In the genomic region with DNA sequence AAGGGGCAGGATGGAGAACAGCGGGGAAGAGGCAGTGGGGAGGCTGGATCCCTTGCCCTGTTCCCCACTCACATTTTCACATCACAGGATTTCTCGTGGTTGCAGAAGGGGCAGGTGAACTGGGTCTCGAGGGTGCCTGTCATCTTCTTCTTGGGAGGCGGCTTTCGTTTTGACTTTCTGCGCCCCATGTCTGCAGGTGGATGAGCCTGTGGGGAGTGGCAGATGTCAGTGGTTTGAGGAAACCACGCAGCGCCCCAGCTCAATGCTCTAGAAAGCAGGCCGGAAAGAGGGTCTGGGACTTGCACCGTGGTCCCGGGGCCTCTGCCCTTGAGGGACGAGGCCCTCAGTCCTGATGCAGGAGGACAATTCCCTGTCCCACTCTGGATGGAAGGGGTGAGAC, we compare ENCODE assay signal across 20 cellular contexts. TPM values are rescaled to one million over a fixed set of nuclear protein-coding genes. Genes with fewer than 3 reads are reported as not detected.
A peak's percentile ranks its signal among the peaks of the same experiment; 100 is the strongest.
DNase-seq lines count a peak whose midpoint lies in the region; ATAC-seq, FAIRE-seq and TF ChIP-seq lines count a peak whose summit lies in the region.
"Had no signal": no experiment of that assay in that cellular context is flagged by ENCODE, and none has a peak within 500 bp of the region (broad histone marks: within the 10 kb centered on the region; RNA-seq: fewer than 3 reads in every experiment).

No MANE protein-coding gene starts in this region.

- no peak for FAIRE-seq in H54 (lab: Jason Lieb, UNC)

- peak overlapping the region; percentile 69 for H3K27ac Mint-ChIP-seq in activated T-cell treated with anti-CD3 and anti-CD28 coated beads, Interleukin-2, amount 50 U/mL, for 24 hours
- H3K27ac Mint-ChIP-seq in activated CD8-positive, alpha-beta T cell treated with anti-CD3 and anti-CD28 coated beads, Interleukin-2, amount 10 ng/mL, durations not matched to agents 7 days and 5 days: peak overlapping the region; percentile 62
- peak overlapping the region; percentile 87 for H3K27ac Mint-ChIP-seq in stimulated activated naive B cell treated with anti-CD40 and anti-IgM and Interleukin-4, amounts not matched to agents 10 μg/mL and 1 μg/mL and 100 μg/mL, for 72 hours
- H3K27ac Mint-ChIP-seq: natural killer cell had no signal

- no peaks in the 10 kb centered on the region for H3K9me3 Mint-ChIP-seq in activated T-cell treated with anti-CD3 and anti-CD28 coated beads, Interleukin-2, amount 50 U/mL, for 24 hours
- H3K9me3 Mint-ChIP-seq in activated T-cell treated with anti-CD3 and anti-CD28 coated beads, Interleukin-2, amount 50 U/mL, for 4 hours: no peaks in the 10 kb centered on the region
- H3K9me3 Mint-ChIP-seq in activated CD8-positive, alpha-beta T cell treated with anti-CD3 and anti-CD28 coated beads, Interleukin-2, amount 10 ng/mL, durations not matched to agents 7 days and 5 days (ENCODE audit: insufficient read depth): no peaks in the 10 kb centered on the region
- H3K9me3 Mint-ChIP-seq in stimulated activated naive B cell treated with anti-CD40 and anti-IgM and Interleukin-4, amounts not matched to agents 10 μg/mL and 1 μg/mL and 100 μg/mL, for 72 hours: no peaks in the 10 kb centered on the region
- H3K9me3 Mint-ChIP-seq: natural killer cell had no signal

- no peaks in the 10 kb centered on the region for H3K27me3 Mint-ChIP-seq in activated T-cell treated with anti-CD3 and anti-CD28 coated beads, Interleukin-2, amount 50 U/mL, for 24 hours
- no peaks in the 10 kb centered on the region for H3K27me3 Mint-ChIP-seq in activated T-cell treated with anti-CD3 and anti-CD28 coated beads, Interleukin-2, amount 50 U/mL, for 4 hours (ENCODE audit: low read depth)
- H3K27me3 Mint-ChIP-seq in activated CD8-positive, alpha-beta T cell treated with anti-CD3 and anti-CD28 coated beads, Interleukin-2, amount 10 ng/mL, durations not matched to agents 7 days and 5 days (ENCODE audit: low read depth): no peaks in the 10 kb centered on the region
- H3K27me3 Mint-ChIP-seq in stimulated activated naive B cell treated with anti-CD40 and anti-IgM and Interleukin-4, amounts not matched to agents 10 μg/mL and 1 μg/mL and 100 μg/mL, for 72 hours: no peaks in the 10 kb centered on the region

- no peak overlapping the region for H3K4me3 Mint-ChIP-seq in activated T-cell treated with anti-CD3 and anti-CD28 coated beads, Interleukin-2, amount 50 U/mL, for 24 hours
- H3K4me3 Mint-ChIP-seq in activated T-cell treated with anti-CD3 and anti-CD28 coated beads, Interleukin-2, amount 50 U/mL, for 4 hours: no peak overlapping the region
- no peak overlapping the region for H3K4me3 Mint-ChIP-seq in activated CD8-positive, alpha-beta T cell treated with anti-CD3 and anti-CD28 coated beads, Interleukin-2, amount 10 ng/mL, durations not matched to agents 7 days and 5 days
- peak overlapping the region; percentile 6 to 55 for H3K4me3 Mint-ChIP-seq in stimulated activated naive B cell treated with anti-CD40 and anti-IgM and Interleukin-4, amounts not matched to agents 10 μg/mL and 1 μg/mL and 100 μg/mL, for 72 hours
- H3K4me3 Mint-ChIP-seq: natural killer cell had no signal

- no peak for ATAC-seq in activated T-cell treated with anti-CD3 and anti-CD28 coated beads, Interleukin-2, amount 50 U/mL, for 4 hours
- ATAC-seq in GM18861 (IDR thresholded peaks at IDR 0.05; ENCODE audit: unreplicated experiment) (peak; percentile 33), HG02870 (IDR thresholded peaks at IDR 0.05; ENCODE audit: unreplicated experiment) (no peak)
- ATAC-seq in activated CD8-positive, alpha-beta T cell treated with anti-CD3 and anti-CD28 coated beads, Interleukin-2, amount 10 ng/mL, durations not matched to agents 7 days and 5 days: no peak
- ATAC-seq in stimulated activated naive B cell treated with anti-CD40 and anti-IgM and Interleukin-4, amounts not matched to agents 10 μg/mL and 1 μg/mL and 100 μg/mL, for 72 hours (replicated peaks): peak; percentile 17 to 18

- DNase-seq in activated T-cell treated with anti-CD3 and anti-CD28 coated beads, Interleukin-2, amount 50 U/mL, for 24 hours: no peak
- DNase-seq in activated T-cell treated with anti-CD3 and anti-CD28 coated beads, Interleukin-2, amount 50 U/mL, for 4 hours: no peak
- peak; percentile 53 for DNase-seq in activated CD8-positive, alpha-beta T cell treated with anti-CD3 and anti-CD28 coated beads, Interleukin-2, amount 10 ng/mL, durations not matched to agents 7 days and 5 days
- DNase-seq in stimulated activated naive B cell treated with anti-CD40 and anti-IgM and Interleukin-4, amounts not matched to agents 10 μg/mL and 1 μg/mL and 100 μg/mL, for 72 hours: no peak
- no peak for DNase-seq in H54 (ENCODE audit: insufficient read length, low spot score)
- no peak for DNase-seq in superior temporal gyrus (ENCODE audit: extremely low spot score)
- DNase-seq: activated T-cell treated with anti-CD3 and anti-CD28 coated beads, Interleukin-2, amount 50 U/mL, for 1 hour; adrenal gland; dorsolateral prefrontal cortex; foreskin melanocyte; Kasumi-1; natural killer cell; NCI-H1092; NCI-H2029; NK-92 treated with Interleukin-12 subunit alpha and Interleukin-12 subunit beta, amount 100 ng/mL, for 24 hours; uterus had no signal

- peaks cover 66% of the 10 kb centered on the region for H3K36me3 Mint-ChIP-seq in activated T-cell treated with anti-CD3 and anti-CD28 coated beads, Interleukin-2, amount 50 U/mL, for 24 hours (ENCODE audit: low read depth)
- H3K36me3 Mint-ChIP-seq in activated T-cell treated with anti-CD3 and anti-CD28 coated beads, Interleukin-2, amount 50 U/mL, for 4 hours (ENCODE audit: insufficient read depth): peaks cover 18% of the 10 kb centered on the region
- H3K36me3 Mint-ChIP-seq in activated CD8-positive, alpha-beta T cell treated with anti-CD3 and anti-CD28 coated beads, Interleukin-2, amount 10 ng/mL, durations not matched to agents 7 days and 5 days (ENCODE audit: low read depth): peaks cover 34% of the 10 kb centered on the region
- H3K36me3 Mint-ChIP-seq in stimulated activated naive B cell treated with anti-CD40 and anti-IgM and Interleukin-4, amounts not matched to agents 10 μg/mL and 1 μg/mL and 100 μg/mL, for 72 hours: peaks cover 41 to 63% of the 10 kb centered on the region in 2 donors
- H3K36me3 Mint-ChIP-seq: natural killer cell had no signal

- peaks cover 33% of the 10 kb centered on the region for H3K4me1 Mint-ChIP-seq in activated T-cell treated with anti-CD3 and anti-CD28 coated beads, Interleukin-2, amount 50 U/mL, for 24 hours (ENCODE audit: low read depth)
- peaks cover 29% of the 10 kb centered on the region for H3K4me1 Mint-ChIP-seq in activated T-cell treated with anti-CD3 and anti-CD28 coated beads, Interleukin-2, amount 50 U/mL, for 4 hours (ENCODE audit: low read depth)
- peaks cover 36% of the 10 kb centered on the region for H3K4me1 Mint-ChIP-seq in activated CD8-positive, alpha-beta T cell treated with anti-CD3 and anti-CD28 coated beads, Interleukin-2, amount 10 ng/mL, durations not matched to agents 7 days and 5 days (ENCODE audit: low read depth)
- peaks cover 38 to 53% of the 10 kb centered on the region in 2 donors for H3K4me1 Mint-ChIP-seq in stimulated activated naive B cell treated with anti-CD40 and anti-IgM and Interleukin-4, amounts not matched to agents 10 μg/mL and 1 μg/mL and 100 μg/mL, for 72 hours

- POLR2A ChIA-PET in activated CD8-positive, alpha-beta T cell treated with anti-CD3 and anti-CD28 coated beads, Interleukin-2, amount 10 ng/mL, durations not matched to agents 7 days and 5 days (lab: Charles Lee): no interaction called here

- no peak for TF ChIP-seq POLR2A in H54 (IDR thresholded peaks at IDR 0.05; ENCODE audit: low read depth, low read length)

- CTCF ChIA-PET in activated CD8-positive, alpha-beta T cell treated with anti-CD3 and anti-CD28 coated beads, Interleukin-2, amount 10 ng/mL, durations not matched to agents 7 days and 5 days (lab: Charles Lee): interaction anchor here (1.5 to 1.6 kb wide), 2 partner anchors 32 to 39 kb away, joined by 3 to 4 read pairs; no protein-coding TSS in a partner anchor

RNA-seq across cellular contexts. Expression of gene ELOF1, which starts 4.9 kb away (rescaled TPM):
- 10 to 100 TPM; 82.5 to 91.6 (median 86.4) TPM for total RNA-seq in activated T-cell treated with anti-CD3 and anti-CD28 coated beads, Interleukin-2, amount 50 U/mL, for 4 hours
- total RNA-seq in activated CD8-positive, alpha-beta T cell treated with anti-CD3 and anti-CD28 coated beads, Interleukin-2, amount 10 ng/mL, durations not matched to agents 7 days and 5 days: 10 to 100 TPM; 47.9 to 52.8 TPM

RNA-seq across cellular contexts. Expression of gene CNN1, which starts 15.5 kb away (rescaled TPM):
- under 1 TPM in 1 of 3 donors, not detected in 2; 0.25 TPM for total RNA-seq in activated T-cell treated with anti-CD3 and anti-CD28 coated beads, Interleukin-2, amount 50 U/mL, for 4 hours
- not detected for total RNA-seq in activated CD8-positive, alpha-beta T cell treated with anti-CD3 and anti-CD28 coated beads, Interleukin-2, amount 10 ng/mL, durations not matched to agents 7 days and 5 days
- total RNA-seq: HT-29, natural killer cell, NCI-H460 had no signal

RNA-seq across cellular contexts. Expression of gene ACP5, which starts 23.3 kb away (rescaled TPM):
- 1 to 10 TPM; 2.4 to 2.9 (median 2.8) TPM for total RNA-seq in activated T-cell treated with anti-CD3 and anti-CD28 coated beads, Interleukin-2, amount 50 U/mL, for 4 hours
- 1 to 10 TPM; 9.8 to 9.9 TPM for total RNA-seq in activated CD8-positive, alpha-beta T cell treated with anti-CD3 and anti-CD28 coated beads, Interleukin-2, amount 10 ng/mL, durations not matched to agents 7 days and 5 days
- total RNA-seq: NCI-H460 had no signal

RNA-seq across cellular contexts. Expression of gene ECSIT, which starts 25.2 kb away (rescaled TPM):
- 10 to 100 TPM; 72.3 to 88.1 (median 81.9) TPM for total RNA-seq in activated T-cell treated with anti-CD3 and anti-CD28 coated beads, Interleukin-2, amount 50 U/mL, for 4 hours
- 10 to 100 TPM; 28.9 to 31.6 TPM for total RNA-seq in activated CD8-positive, alpha-beta T cell treated with anti-CD3 and anti-CD28 coated beads, Interleukin-2, amount 10 ng/mL, durations not matched to agents 7 days and 5 days

RNA-seq across cellular contexts. Expression of gene ZNF627, which starts 43.1 kb away (rescaled TPM):
- total RNA-seq in activated T-cell treated with anti-CD3 and anti-CD28 coated beads, Interleukin-2, amount 50 U/mL, for 4 hours: 1 to 10 TPM; 2.6 to 3.5 (median 3.4) TPM
- total RNA-seq in activated CD8-positive, alpha-beta T cell treated with anti-CD3 and anti-CD28 coated beads, Interleukin-2, amount 10 ng/mL, durations not matched to agents 7 days and 5 days: 1 to 10 TPM; 3.7 to 4.8 TPM

Comparison
In these comparisons a context has a peak if more than half of its experiments do, and no peak if none do; other contexts are left out.
1. H3K4me3 Mint-ChIP-seq: peak in stimulated activated naive B cell treated with anti-CD40 and anti-IgM and Interleukin-4, amounts not matched to agents 10 μg/mL and 1 μg/mL and 100 μg/mL, for 72 hours (2 of 2); none in activated T-cell treated with anti-CD3 and anti-CD28 coated beads, Interleukin-2, amount 50 U/mL, for 24 hours (single experiment), activated T-cell treated with anti-CD3 and anti-CD28 coated beads, Interleukin-2, amount 50 U/mL, for 4 hours (single experiment) and activated CD8-positive, alpha-beta T cell treated with anti-CD3 and anti-CD28 coated beads, Interleukin-2, amount 10 ng/mL, durations not matched to agents 7 days and 5 days (single experiment).
2. ATAC-seq: peak in GM18861 (single experiment) and stimulated activated naive B cell treated with anti-CD40 and anti-IgM and Interleukin-4, amounts not matched to agents 10 μg/mL and 1 μg/mL and 100 μg/mL, for 72 hours (2 of 2); none in activated T-cell treated with anti-CD3 and anti-CD28 coated beads, Interleukin-2, amount 50 U/mL, for 4 hours (0 of 2), activated CD8-positive, alpha-beta T cell treated with anti-CD3 and anti-CD28 coated beads, Interleukin-2, amount 10 ng/mL, durations not matched to agents 7 days and 5 days (single experiment) and HG02870 (single experiment).
3. Peak in every context shown above with its lines, with median percentiles within 50 percentile points of each other: H3K27ac Mint-ChIP-seq.